8 cellular contexts compared by ENCODE assay signal in the genomic region with DNA sequence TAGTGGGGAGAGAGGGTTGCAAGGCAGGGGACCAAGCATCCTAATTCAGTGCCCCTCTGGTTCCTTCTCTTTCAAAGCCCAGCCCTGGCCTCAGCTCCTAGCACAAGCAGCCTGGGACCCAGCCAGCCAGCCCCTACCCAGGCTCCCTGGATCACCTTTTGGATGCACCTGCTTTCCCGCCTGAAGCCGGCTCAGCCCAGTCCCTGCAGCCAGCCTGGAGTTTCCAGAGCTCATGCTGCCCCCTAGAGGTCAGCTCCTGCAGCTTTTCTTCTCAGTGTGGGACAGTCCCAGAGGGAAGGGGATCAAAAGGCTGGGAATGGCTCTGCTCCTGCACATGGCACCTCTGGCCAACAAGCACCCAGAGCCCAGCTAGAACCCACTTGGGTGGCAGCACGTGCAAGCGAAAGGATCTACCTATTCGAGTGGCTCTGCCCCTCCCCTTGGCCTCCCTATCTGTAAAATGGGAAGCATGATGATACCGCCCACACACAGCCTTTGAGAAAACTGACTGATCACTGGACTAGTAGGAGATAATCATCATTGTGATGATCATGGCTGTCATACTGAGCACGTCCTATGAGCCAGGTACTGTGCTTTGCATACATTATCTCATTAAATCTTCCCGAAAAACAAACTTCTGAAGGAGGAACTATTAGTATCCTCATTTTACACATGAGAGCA. TPM values are rescaled to one million over a fixed set of nuclear protein-coding genes. Genes with fewer than 3 reads are reported as not detected.
DNase-seq lines count a peak whose midpoint lies in the region; ATAC-seq and TF ChIP-seq lines count a peak whose summit lies in the region.

No MANE protein-coding gene starts in this region.

- H3K4me1 Mint-ChIP-seq in activated CD4-positive, alpha-beta T cell treated with anti-CD3 and anti-CD28 coated beads, Interleukin-2, amount 10 ng/mL, durations not matched to agents 24 days and 14 days = no peaks in the 10 kb centered on the region
- peaks cover 15% of the 10 kb centered on the region for H3K4me1 Mint-ChIP-seq in endodermal cell
- H3K4me1 Mint-ChIP-seq in memory B cell = no peaks in the 10 kb centered on the region

- TF ChIP-seq CTCF in endodermal cell (conservative IDR thresholded peaks at IDR 0.05) = peak; percentile 93

- 34 to 35% methylated on average over 6 to 8 of the region's 8 CpGs for WGBS in endodermal cell (ENCODE audit: insufficient coverage in 1 of 2, insufficient read length in 1 of 2), 2 experiments

- no peaks in the 10 kb centered on the region for H3K9me3 ChIP-seq in endodermal cell (ENCODE audit: control insufficient read depth, low read length)

- no peaks in the 10 kb centered on the region for H3K27me3 ChIP-seq in endodermal cell (ENCODE audit: control insufficient read depth, insufficient read depth, low read length, poor library complexity, severe bottlenecking)

- peaks cover 8% of the 10 kb centered on the region for H3K27me3 Mint-ChIP-seq in activated CD4-positive, alpha-beta T cell treated with anti-CD3 and anti-CD28 coated beads, Interleukin-2, amount 10 ng/mL, durations not matched to agents 24 days and 14 days
- no peaks in the 10 kb centered on the region for H3K27me3 Mint-ChIP-seq in endodermal cell (ENCODE audit: insufficient read depth)
- H3K27me3 Mint-ChIP-seq in memory B cell = peaks cover 9% of the 10 kb centered on the region

- H3K4me3 ChIP-seq in endodermal cell (ENCODE audit: low read length) = no peak overlapping the region

- no peak overlapping the region for H3K4me3 Mint-ChIP-seq in activated CD4-positive, alpha-beta T cell treated with anti-CD3 and anti-CD28 coated beads, Interleukin-2, amount 10 ng/mL, durations not matched to agents 24 days and 14 days
- H3K4me3 Mint-ChIP-seq in endodermal cell (no peak overlapping the region), memory B cell (no peak overlapping the region)

- no peaks in the 10 kb centered on the region for H3K36me3 ChIP-seq in endodermal cell (ENCODE audit: control insufficient read depth, insufficient read depth, low read length)

- H3K27ac Mint-ChIP-seq in activated CD4-positive, alpha-beta T cell treated with anti-CD3 and anti-CD28 coated beads, Interleukin-2, amount 10 ng/mL, durations not matched to agents 24 days and 14 days = no peak overlapping the region
- H3K27ac Mint-ChIP-seq in endodermal cell (no peak overlapping the region), memory B cell (no peak overlapping the region)

- ATAC-seq in memory B cell (ENCODE audit: low read depth) = peak; percentile 43
- ATAC-seq in stimulated activated naive CD8-positive, alpha-beta T cell treated with anti-CD3 and anti-CD28 coated beads, Interleukin-15, Interleukin-2, amounts not matched to agents 100 U/mL and 50 U/mL, for 24 hours = peak; percentile 65

- no peaks in the 10 kb centered on the region for H3K36me3 Mint-ChIP-seq in activated CD4-positive, alpha-beta T cell treated with anti-CD3 and anti-CD28 coated beads, Interleukin-2, amount 10 ng/mL, durations not matched to agents 24 days and 14 days (ENCODE audit: low read depth)
- H3K36me3 Mint-ChIP-seq in endodermal cell (ENCODE audit: low read depth) (no peaks in the 10 kb centered on the region), memory B cell (no peaks in the 10 kb centered on the region)

- intact Hi-C loops in activated CD4-positive, alpha-beta T cell treated with anti-CD3 and anti-CD28 coated beads, Interleukin-2, amount 10 ng/mL, durations not matched to agents 24 days and 14 days (cut with micrococcal nuclease) = loop anchor here (1.0 kb wide), 1 partner anchor 84 kb away; no protein-coding TSS in a partner anchor

- H3K27ac ChIP-seq in endodermal cell (ENCODE audit: low read depth, low read length) = no peak overlapping the region

- H3K4me1 ChIP-seq in endodermal cell (ENCODE audit: control insufficient read depth, insufficient read depth, low read length) = peaks cover 3% of the 10 kb centered on the region

- DNase-seq in NCI-H2196 (lab: John Stamatoyannopoulos, UW; ENCODE audit: unreplicated experiment) (peak; percentile 23), NCI-H2196 treated with DMSO at 0.1 percent for 48 hours (lab: John Stamatoyannopoulos, UW; ENCODE audit: unreplicated experiment) (no peak), HCEC 1CT (peak; percentile 9), NCI-H1694 treated with DMSO at 0.1 percent for 48 hours (lab: John Stamatoyannopoulos, UW) (peak; percentile 51), endodermal cell (peak; percentile 97), memory B cell (ENCODE audit: low spot score in 2 of 2) (peak; percentile 10 to 43)
- peak; percentile 84 for DNase-seq in activated CD4-positive, alpha-beta T cell treated with anti-CD3 and anti-CD28 coated beads, Interleukin-2, amount 10 ng/mL, durations not matched to agents 24 days and 14 days
- DNase-seq in stimulated activated naive CD8-positive, alpha-beta T cell treated with anti-CD3 and anti-CD28 coated beads, Interleukin-15, Interleukin-2, amounts not matched to agents 100 U/mL and 50 U/mL, for 24 hours = peak; percentile 63

- no peaks in the 10 kb centered on the region for H3K9me3 Mint-ChIP-seq in activated CD4-positive, alpha-beta T cell treated with anti-CD3 and anti-CD28 coated beads, Interleukin-2, amount 10 ng/mL, durations not matched to agents 24 days and 14 days
- H3K9me3 Mint-ChIP-seq in endodermal cell (no peaks in the 10 kb centered on the region), memory B cell (no peaks in the 10 kb centered on the region)

- no peak overlapping the region for H3K9ac ChIP-seq in endodermal cell (ENCODE audit: extremely low read depth, low read length, poor library complexity, severe bottlenecking)

RNA-seq across cellular contexts. Expression of gene C5orf58, which starts 48.6 kb away (rescaled TPM):
- not detected in 2 replicates for total RNA-seq in activated CD4-positive, alpha-beta T cell treated with anti-CD3 and anti-CD28 coated beads, Interleukin-2, amount 10 ng/mL, durations not matched to agents 24 days and 14 days
- under 1 TPM in 1 of 2 donors, not detected in 1; 0.95 TPM for total RNA-seq in endodermal cell
- 0.78 TPM for polyA plus RNA-seq in endodermal cell (2013, experiment 1 of 2)
- polyA plus RNA-seq in endodermal cell (2013, experiment 2 of 2) = 0.95 TPM
